In genomic region chr7:130290745-130291144, GRCh38 we compare ENCODE assay signal across 1 cellular context.
TF ChIP-seq lines count a peak whose summit lies in the region.

No MANE protein-coding gene starts in this region.

TF ChIP-seq in HEK293, 187 proteins besides CTCF, POLR2A, EP300 and RAD21 (continued from another document):
- TF ChIP-seq ZBTB11 (tag by site-specific recombination; conservative IDR thresholded peaks at IDR 0.05; ENCODE audit: low read depth) = no peak
